In genomic region chr1:14997646-14998276, GRCh38 we compare ENCODE assay signal across 22 cellular contexts.
DNase-seq lines count a peak whose midpoint lies in the region; ATAC-seq lines count a peak whose summit lies in the region.
"Had no signal": no experiment of that assay in that cellular context is flagged by ENCODE, and none has a peak within 500 bp of the region (broad histone marks: within the 10 kb centered on the region; RNA-seq: fewer than 3 reads in every experiment).

No MANE protein-coding gene starts in this region.

- H3K36me3 ChIP-seq in GM23248 (ENCODE audit: low read depth) (no peaks in the 10 kb centered on the region), SJSA1 (no peaks in the 10 kb centered on the region), mesodermal cell (ENCODE audit: control insufficient read depth, insufficient read depth, low read length) (no peaks in the 10 kb centered on the region)
- H3K36me3 ChIP-seq: suprapubic skin, WERI-Rb-1 had no signal

- no peaks in the 10 kb centered on the region for H3K9me2 ChIP-seq in GM23248 (ENCODE audit: insufficient read depth)

- no peaks in the 10 kb centered on the region for H3K36me3 Mint-ChIP-seq in activated naive CD4-positive, alpha-beta T cell treated with anti-CD3 and anti-CD28 coated beads, Interleukin-2, amount 50 U/mL, for 72 hours

- H3K27ac Mint-ChIP-seq in activated naive CD4-positive, alpha-beta T cell treated with anti-CD3 and anti-CD28 coated beads, Interleukin-2, amount 50 U/mL, for 72 hours: no peak overlapping the region
- H3K27ac Mint-ChIP-seq: T-helper 1 cell treated with Interleukin-12 subunit alpha and Interleukin-12 subunit beta and Interleukin-4 antibody, amounts not matched to agents 30 μg/mL and 1 μg/mL, for 36 hours had no signal

- in situ Hi-C loops in ACHN (cut with HindIII; ENCODE audit: low pct_ligation_motif_present, low pct_unique_long_range_greater_than_20kb, low sequenced_read_pairs): no loop called here
- in situ Hi-C loops in GM23248 (cut with MboI): no loop called here

- H3K9ac ChIP-seq in GM23248: peak overlapping the region; percentile 18; the same call in 1 of the 2 replicates

- peaks cover 22% of the 10 kb centered on the region for H3K79me2 ChIP-seq in GM23248 (ENCODE audit: insufficient read depth)

- H3K4me2 ChIP-seq in GM23248 (ENCODE audit: unreplicated experiment): peak overlapping the region; percentile 20

- DNase-seq in ACHN (peak; percentile 14), GM23248 (peak; percentile 32), SJSA1 (ENCODE audit: low read depth in 1 of 2, low spot score in 2 of 2) (peak; percentile 47 to 59), HuH-7 (ENCODE audit: low spot score) (no peak)
- no peak for DNase-seq in activated naive CD4-positive, alpha-beta T cell treated with anti-CD3 and anti-CD28 coated beads, Interleukin-2, amount 50 U/mL, for 72 hours (ENCODE audit: low spot score in 2 of 2)
- DNase-seq: amygdala; dermis blood vessel endothelial cell; DMS 273 treated with DMSO at 0.1 percent for 48 hours; MM.1S; NCI-H187 treated with DMSO at 0.1 percent for 48 hours; NCI-H2227 treated with DMSO at 0.1 percent for 48 hours; NCI-H82; occipital lobe; OCI-M1; stimulated activated CD4-positive, alpha-beta T cell treated with anti-CD3 and anti-CD28 coated beads, Interleukin-15, amount 100 ng/mL, for 24 hours; WERI-Rb-1 had no signal

- H3K9me3 Mint-ChIP-seq in activated naive CD4-positive, alpha-beta T cell treated with anti-CD3 and anti-CD28 coated beads, Interleukin-2, amount 50 U/mL, for 72 hours: no peaks in the 10 kb centered on the region
- H3K9me3 Mint-ChIP-seq: T-helper 1 cell treated with Interleukin-12 subunit alpha and Interleukin-12 subunit beta and Interleukin-4 antibody, amounts not matched to agents 30 μg/mL and 1 μg/mL, for 36 hours had no signal

- H3K4me1 ChIP-seq in GM23248 (ENCODE audit: insufficient read depth) (peaks cover 34% of the 10 kb centered on the region), SJSA1 (replicated peaks) (peaks cover 32% of the 10 kb centered on the region), mesodermal cell (ENCODE audit: control insufficient read depth, insufficient read depth, low read length, poor library complexity, severe bottlenecking) (peaks cover 35% of the 10 kb centered on the region)

- H3K27me3 ChIP-seq in GM23248 (replicated peaks; ENCODE audit: insufficient read depth): no peaks in the 10 kb centered on the region
- H3K27me3 ChIP-seq in SJSA1 (replicated peaks): no peaks in the 10 kb centered on the region
- H3K27me3 ChIP-seq: suprapubic skin had no signal

- no peaks in the 10 kb centered on the region for H4K20me1 ChIP-seq in GM23248 (ENCODE audit: insufficient read depth)

- H3K9me3 ChIP-seq in GM23248 (ENCODE audit: low read depth) (no peaks in the 10 kb centered on the region), SJSA1 (replicated peaks) (no peaks in the 10 kb centered on the region), mesodermal cell (ENCODE audit: control insufficient read depth, low read length) (no peaks in the 10 kb centered on the region)
- H3K9me3 ChIP-seq: suprapubic skin had no signal

- H2AFZ ChIP-seq in GM23248: no peak overlapping the region

- H3K27ac ChIP-seq in GM23248 (peak overlapping the region; percentile 31), SJSA1 (peak overlapping the region; percentile 32; the same call in 1 of the 2 replicates), mesodermal cell (ENCODE audit: low read depth, low read length, severe bottlenecking) (peak overlapping the region; percentile 41)
- H3K27ac ChIP-seq: WERI-Rb-1 had no signal

- H3K4me3 ChIP-seq in GM23248: no peak overlapping the region
- H3K4me3 ChIP-seq in SJSA1: no peak overlapping the region
- H3K4me3 ChIP-seq in mesodermal cell (ENCODE audit: extremely low read depth, insufficient read depth, low read length, poor library complexity, severe bottlenecking): no peak overlapping the region
- H3K4me3 ChIP-seq: lung, suprapubic skin had no signal

- ATAC-seq in HG03135 (IDR thresholded peaks at IDR 0.05; ENCODE audit: unreplicated experiment) (no peak), HG03571 (IDR thresholded peaks at IDR 0.05; ENCODE audit: unreplicated experiment) (no peak)
- ATAC-seq in activated naive CD4-positive, alpha-beta T cell treated with anti-CD3 and anti-CD28 coated beads, Interleukin-2, amount 50 U/mL, for 72 hours: no peak

- WGBS in GM23248 (ENCODE audit: low coverage in 1 of 2, low lambda C conversion rate in 2 of 2, missing lambda C conversion rate in 2 of 2), 2 experiments: 43 to 44% methylated on average over 8 to 12 of the region's 12 CpGs
- WGBS in mesodermal cell (ENCODE audit: insufficient coverage in 2 of 2), 2 experiments: 81 to 82% methylated on average over 8 to 12 of the region's 12 CpGs

- peaks cover 23% of the 10 kb centered on the region for H3F3A ChIP-seq in GM23248 (ENCODE audit: insufficient read depth)

Comparison
In these comparisons a context has a peak if more than half of its experiments do, and no peak if none do; other contexts are left out.
1. DNase-seq: peak in ACHN (single experiment), GM23248 (single experiment) and SJSA1 (2 of 2); none in activated naive CD4-positive, alpha-beta T cell treated with anti-CD3 and anti-CD28 coated beads, Interleukin-2, amount 50 U/mL, for 72 hours (0 of 2) and HuH-7 (single experiment).
2. Peak in every context shown above with its lines, with median percentiles within 50 percentile points of each other: H3K27ac ChIP-seq.